1 cellular context compared by ENCODE assay signal in genomic region chr7:137898839-137899681, GRCh38.
A peak's percentile ranks its signal among the peaks of the same experiment; 100 is the strongest.
TF ChIP-seq lines count a peak whose summit lies in the region.

No MANE protein-coding gene starts in this region.

TF ChIP-seq in K562, 482 proteins besides CTCF, POLR2A, EP300 and RAD21 (continued from another document and continues in another):
- TF ChIP-seq SRF (CRISPR knock-in tag; IDR thresholded peaks at IDR 0.05): 0 out of 4 replicates have a peak, but pooled peaks of 1 of the 2 experiments have one; percentile 26
- no peak for TF ChIP-seq FUS (optimal IDR thresholded peaks at IDR 0.05; ENCODE audit: low read depth, low read length)
- no peak for TF ChIP-seq BACH1 (tag; IDR thresholded peaks at IDR 0.05)
- no peak for TF ChIP-seq ZSCAN29 (IDR thresholded peaks at IDR 0.05)
- no peak for TF ChIP-seq ZNF717 (CRISPR knock-in tag; IDR thresholded peaks at IDR 0.05)
- TF ChIP-seq BCOR (IDR thresholded peaks at IDR 0.05): peak; percentile 45; the same call in 1 of the 2 replicates
- TF ChIP-seq GABPB1 (CRISPR knock-in tag; IDR thresholded peaks at IDR 0.05): peak; percentile 29; the same call in 1 of the 2 replicates
- 0 out of 2 replicates have a peak, but pooled peaks have one; percentile 30 for TF ChIP-seq PHF21A (IDR thresholded peaks at IDR 0.05; ENCODE audit: borderline replicate concordance, low read depth)
- TF ChIP-seq ZZZ3 (IDR thresholded peaks at IDR 0.05): no peak
- no peak for TF ChIP-seq ZNF134 (CRISPR knock-in tag; conservative IDR thresholded peaks at IDR 0.05)
- 0 out of 2 replicates have a peak, but pooled peaks have one; percentile 15 for TF ChIP-seq JUND (IDR thresholded peaks at IDR 0.05; ENCODE audit: borderline replicate concordance, low read depth, low read length)
- peak; percentile 39; the same call in 1 of the 3 replicates for TF ChIP-seq JUND (tag; IDR thresholded peaks at IDR 0.05; ENCODE audit: borderline replicate concordance, low read depth, low read length)
- peak; percentile 59; the same call in 1 of the 2 replicates for TF ChIP-seq ZBTB26 (CRISPR knock-in tag; IDR thresholded peaks at IDR 0.05)
- peak; percentile 77 for TF ChIP-seq CTCFL (IDR thresholded peaks at IDR 0.05; ENCODE audit: borderline replicate concordance, insufficient read depth, low read depth, low read length, poor library complexity, severe bottlenecking)
- TF ChIP-seq STAT6 (CRISPR knock-in tag; IDR thresholded peaks at IDR 0.05): 0 out of 2 replicates have a peak, but pooled peaks have one; percentile 74
- no peak for TF ChIP-seq BRD9 (IDR thresholded peaks at IDR 0.05; ENCODE audit: low read depth, partially characterized antibody)
- peak; percentile 62 for TF ChIP-seq CHD7 (IDR thresholded peaks at IDR 0.05; ENCODE audit: low read depth, low read length)
- peak; percentile 86 for TF ChIP-seq SMARCA4 (IDR thresholded peaks at IDR 0.05)
- no peak for TF ChIP-seq ELK1 (CRISPR knock-in tag; IDR thresholded peaks at IDR 0.05)
- no peak for TF ChIP-seq FOXA3 (CRISPR knock-in tag; conservative IDR thresholded peaks at IDR 0.05 in 1 of 2, IDR thresholded peaks at IDR 0.05 in 1 of 2)
- no peak for TF ChIP-seq SUPT5H (IDR thresholded peaks at IDR 0.05)
- TF ChIP-seq KLF1 (tag; IDR thresholded peaks at IDR 0.05): no peak
- peak; percentile 80; the same call in 1 of the 2 replicates for TF ChIP-seq OTX1 (CRISPR knock-in tag; IDR thresholded peaks at IDR 0.05)
- peak in 1 of 2 experiments; percentile 31; a peak in 1 of 4 replicates for TF ChIP-seq UBTF (IDR thresholded peaks at IDR 0.05; ENCODE audit: borderline replicate concordance in 1 of 2, low read depth in 2 of 2, low read length in 2 of 2)
- TF ChIP-seq RBM34 (IDR thresholded peaks at IDR 0.05; ENCODE audit: borderline replicate concordance, insufficient read depth, low read length): no peak
- no peak for TF ChIP-seq HMGXB4 (CRISPR knock-in tag; IDR thresholded peaks at IDR 0.05)
- TF ChIP-seq KDM4B (IDR thresholded peaks at IDR 0.05; ENCODE audit: borderline replicate concordance in 2 of 2, low read depth in 1 of 2): peak in 1 of 2 experiments; percentile 60; a peak in 1 of 4 replicates
- TF ChIP-seq RBM25 (IDR thresholded peaks at IDR 0.05; ENCODE audit: low read depth, low read length, severe bottlenecking): no peak
- no peak for TF ChIP-seq ZNF217 (CRISPR knock-in tag; IDR thresholded peaks at IDR 0.05)
- TF ChIP-seq CHCHD3 (CRISPR knock-in tag; IDR thresholded peaks at IDR 0.05): no peak
- TF ChIP-seq STAG1 (CRISPR knock-in tag; IDR thresholded peaks at IDR 0.05; ENCODE audit: borderline replicate concordance): peak; percentile 89
- 0 out of 2 replicates have a peak, but pooled peaks have one; percentile 45 for TF ChIP-seq SP1 (CRISPR knock-in tag; IDR thresholded peaks at IDR 0.05)
- TF ChIP-seq ZNF695 (CRISPR knock-in tag; IDR thresholded peaks at IDR 0.05): no peak
- peak in 1 of 2 experiments; percentile 54; a peak in 2 of 3 replicates for TF ChIP-seq CBX3 (IDR thresholded peaks at IDR 0.05; ENCODE audit: borderline replicate concordance in 1 of 2, low read length in 2 of 2)
- no peak for TF ChIP-seq PRPF4 (IDR thresholded peaks at IDR 0.05; ENCODE audit: insufficient read depth, low read depth, low read length, poor library complexity, severe bottlenecking)
- no peak for TF ChIP-seq HNRNPH1 (optimal IDR thresholded peaks at IDR 0.05; ENCODE audit: low read depth, low read length)
- TF ChIP-seq NFE2 (IDR thresholded peaks at IDR 0.05; ENCODE audit: low read depth): no peak
- peak; percentile 87 for TF ChIP-seq XRCC5 (IDR thresholded peaks at IDR 0.05; ENCODE audit: low read depth, low read length)
